Comparison of ENCODE assay signal across 8 cellular contexts in genomic region chr22:37244114-37244921, GRCh38. TPM values are rescaled to one million over a fixed set of nuclear protein-coding genes. Genes with fewer than 3 reads are reported as not detected.
DNase-seq lines count a peak whose midpoint lies in the region; ATAC-seq and TF ChIP-seq lines count a peak whose summit lies in the region.

Gene RAC2, minus strand, starts transcription at chr22:37244269. Its CDS starts 121 bp downstream, at chr22:37244148.

- H3K9me2 ChIP-seq in GM23248 (ENCODE audit: insufficient read depth), result no peaks in the 10 kb centered on the region

- no peaks in the 10 kb centered on the region for H3K79me2 ChIP-seq in GM23248 (ENCODE audit: insufficient read depth)

- H3F3A ChIP-seq in GM23248 (ENCODE audit: insufficient read depth), result no peaks in the 10 kb centered on the region

- H3K36me3 Mint-ChIP-seq in activated CD8-positive, alpha-beta T cell treated with anti-CD3 and anti-CD28 coated beads, Interleukin-2, amount 10 ng/mL, durations not matched to agents 7 days and 5 days (ENCODE audit: low read depth), result peaks cover 47% of the 10 kb centered on the region
- no peaks in the 10 kb centered on the region for H3K36me3 Mint-ChIP-seq in endodermal cell (ENCODE audit: low read depth)
- H3K36me3 Mint-ChIP-seq in naive thymus-derived CD4-positive, alpha-beta T cell, result peaks cover 9 to 33% (median 16%) of the 10 kb centered on the region in 5 donors

- H3K4me1 ChIP-seq in GM23248 (ENCODE audit: insufficient read depth), result peaks cover 11% of the 10 kb centered on the region
- peaks cover 5% of the 10 kb centered on the region for H3K4me1 ChIP-seq in endodermal cell (ENCODE audit: control insufficient read depth, insufficient read depth, low read length)
- H3K4me1 ChIP-seq in naive thymus-derived CD4-positive, alpha-beta T cell (ENCODE audit: control insufficient read depth in 2 of 2, insufficient read depth in 2 of 2, low read length in 2 of 2), result peaks cover 42 to 43% of the 10 kb centered on the region in 2 donors
- H3K4me1 ChIP-seq in stomach, result peaks cover 0 to 51% (median 16%) of the 10 kb centered on the region in 4 donors

- peaks cover 45% of the 10 kb centered on the region for H3K4me1 Mint-ChIP-seq in activated CD8-positive, alpha-beta T cell treated with anti-CD3 and anti-CD28 coated beads, Interleukin-2, amount 10 ng/mL, durations not matched to agents 7 days and 5 days (ENCODE audit: low read depth)
- peaks cover 8% of the 10 kb centered on the region for H3K4me1 Mint-ChIP-seq in endodermal cell
- H3K4me1 Mint-ChIP-seq in naive thymus-derived CD4-positive, alpha-beta T cell, result peaks cover 33 to 54% (median 50%) of the 10 kb centered on the region in 7 donors

- intact Hi-C loops in naive thymus-derived CD4-positive, alpha-beta T cell (cut with micrococcal nuclease), result loop anchor here (1.0 to 5.0 kb wide), 8 partner anchors 15 to 503 kb away; partner anchors contain the start of genes GGA1 (in 2 of the 2) and IL2RB (in 1 of the 2)
- intact Hi-C loops in stomach (cut with DNase I; ENCODE audit: low total_unique reads), result no loop called here

- H3K27ac ChIP-seq in GM23248 (no peak within 1 kb of the TSS), endodermal cell (ENCODE audit: low read depth, low read length) (no peak within 1 kb of the TSS), stomach (peak within 1 kb of the TSS; percentile 19 to 85 (median 67))
- H3K27ac ChIP-seq in naive thymus-derived CD4-positive, alpha-beta T cell (ENCODE audit: low read depth, low read length), result peak within 1 kb of the TSS; percentile 86

- no peaks in the 10 kb centered on the region for H4K20me1 ChIP-seq in GM23248 (ENCODE audit: insufficient read depth)

- no peak for TF ChIP-seq POLR2A in stomach (IDR thresholded peaks at IDR 0.05)

- DNase-seq in EL (peak; percentile 81), GM23248 (peak; percentile 73), NCI-H2171 treated with DMSO at 0.1 percent for 48 hours (lab: John Stamatoyannopoulos, UW) (peak; percentile 53), endodermal cell (peak; percentile 82), stomach (peak; percentile 78)
- peak; percentile 98 for DNase-seq in activated CD8-positive, alpha-beta T cell treated with anti-CD3 and anti-CD28 coated beads, Interleukin-2, amount 10 ng/mL, durations not matched to agents 7 days and 5 days
- peak; percentile 62 to 89 (median 76) for DNase-seq in naive thymus-derived CD4-positive, alpha-beta T cell

- POLR2A ChIA-PET in activated CD8-positive, alpha-beta T cell treated with anti-CD3 and anti-CD28 coated beads, Interleukin-2, amount 10 ng/mL, durations not matched to agents 7 days and 5 days (lab: Charles Lee), result interaction anchor here (0.6 to 9.5 kb wide), 29 partner anchors 8 to 712 kb away, joined by 3 to 278 read pairs (median 6); partner anchors contain the start of genes CYTH4, IL2RB and MFNG
- POLR2A ChIA-PET in naive thymus-derived CD4-positive, alpha-beta T cell (lab: Charles Lee), result interaction anchor here (0.8 to 10.8 kb wide), 18 partner anchors 8 to 322 kb away, joined by 3 to 335 read pairs (median 6); partner anchors contain the start of gene MFNG

- H3K9ac ChIP-seq in GM23248 (peak within 1 kb of the TSS; percentile 63), endodermal cell (ENCODE audit: extremely low read depth, low read length, poor library complexity, severe bottlenecking) (no peak within 1 kb of the TSS)

- H3K9me3 ChIP-seq in GM23248 (ENCODE audit: low read depth) (no peaks in the 10 kb centered on the region), endodermal cell (ENCODE audit: control insufficient read depth, low read length) (no peaks in the 10 kb centered on the region), stomach (no peaks in the 10 kb centered on the region)
- H3K9me3 ChIP-seq in naive thymus-derived CD4-positive, alpha-beta T cell (ENCODE audit: control insufficient read depth in 2 of 3, low read length in 3 of 3), result no peaks in the 10 kb centered on the region

- CTCF ChIA-PET in activated CD8-positive, alpha-beta T cell treated with anti-CD3 and anti-CD28 coated beads, Interleukin-2, amount 10 ng/mL, durations not matched to agents 7 days and 5 days (lab: Charles Lee), result interaction anchor here (0.6 to 10.2 kb wide), 21 partner anchors 14 to 322 kb away, joined by 3 to 195 read pairs (median 4); no protein-coding TSS in a partner anchor
- CTCF ChIA-PET in naive thymus-derived CD4-positive, alpha-beta T cell (lab: Charles Lee), result interaction anchor here (0.6 to 10.3 kb wide), 14 partner anchors 8 to 408 kb away, joined by 3 to 184 read pairs (median 4); no protein-coding TSS in a partner anchor

- H3K4me3 ChIP-seq in GM23248, result peak within 1 kb of the TSS; percentile 73
- H3K4me3 ChIP-seq in endodermal cell (ENCODE audit: low read length), result no peak within 1 kb of the TSS
- H3K4me3 ChIP-seq in naive thymus-derived CD4-positive, alpha-beta T cell (ENCODE audit: low read length), result peak within 1 kb of the TSS; percentile 90
- H3K4me3 ChIP-seq in stomach, result peak within 1 kb of the TSS; percentile 35 to 49 (median 44)

- no peak for TF ChIP-seq EP300 in stomach (IDR thresholded peaks at IDR 0.05)

- peak within 1 kb of the TSS; percentile 99 for H3K4me3 Mint-ChIP-seq in activated CD8-positive, alpha-beta T cell treated with anti-CD3 and anti-CD28 coated beads, Interleukin-2, amount 10 ng/mL, durations not matched to agents 7 days and 5 days
- H3K4me3 Mint-ChIP-seq in endodermal cell, result peak within 1 kb of the TSS; percentile 30
- H3K4me3 Mint-ChIP-seq in naive thymus-derived CD4-positive, alpha-beta T cell, result peak within 1 kb of the TSS; percentile 86 to 99 (median 98)

- H3K27me3 ChIP-seq in GM23248 (replicated peaks; ENCODE audit: insufficient read depth) (no peaks in the 10 kb centered on the region), endodermal cell (ENCODE audit: control insufficient read depth, insufficient read depth, low read length, poor library complexity, severe bottlenecking) (no peaks in the 10 kb centered on the region), stomach (peaks cover 5 to 59% (median 11%) of the 10 kb centered on the region in 3 donors)
- no peaks in the 10 kb centered on the region for H3K27me3 ChIP-seq in naive thymus-derived CD4-positive, alpha-beta T cell (ENCODE audit: control insufficient read depth in 2 of 2, insufficient read depth in 2 of 2, low read length in 2 of 2)

- peak; percentile 62 for ATAC-seq in activated CD8-positive, alpha-beta T cell treated with anti-CD3 and anti-CD28 coated beads, Interleukin-2, amount 10 ng/mL, durations not matched to agents 7 days and 5 days
- ATAC-seq in naive thymus-derived CD4-positive, alpha-beta T cell, result peak; percentile 76
- ATAC-seq in GM18867 (IDR thresholded peaks at IDR 0.05; ENCODE audit: unreplicated experiment), result no peak

- no peaks in the 10 kb centered on the region for H3K27me3 Mint-ChIP-seq in activated CD8-positive, alpha-beta T cell treated with anti-CD3 and anti-CD28 coated beads, Interleukin-2, amount 10 ng/mL, durations not matched to agents 7 days and 5 days (ENCODE audit: low read depth)
- H3K27me3 Mint-ChIP-seq in endodermal cell (ENCODE audit: insufficient read depth), result peaks cover 1% of the 10 kb centered on the region
- H3K27me3 Mint-ChIP-seq in naive thymus-derived CD4-positive, alpha-beta T cell, result no peaks in the 10 kb centered on the region

- peak within 1 kb of the TSS; percentile 99 for H3K27ac Mint-ChIP-seq in activated CD8-positive, alpha-beta T cell treated with anti-CD3 and anti-CD28 coated beads, Interleukin-2, amount 10 ng/mL, durations not matched to agents 7 days and 5 days
- H3K27ac Mint-ChIP-seq in endodermal cell, result no peak within 1 kb of the TSS
- peak within 1 kb of the TSS; percentile 89 to 99 (median 97) for H3K27ac Mint-ChIP-seq in naive thymus-derived CD4-positive, alpha-beta T cell

- peak within 1 kb of the TSS; percentile 86 for H3K4me2 ChIP-seq in GM23248 (ENCODE audit: unreplicated experiment)

- 18 to 20% methylated on average over 21 to 23 of the region's 23 CpGs for WGBS in GM23248 (ENCODE audit: low coverage in 1 of 2, low lambda C conversion rate in 2 of 2, missing lambda C conversion rate in 2 of 2), 2 experiments
- 69 to 70% methylated on average over 5 to 23 of the region's 23 CpGs for WGBS in endodermal cell (ENCODE audit: insufficient coverage in 1 of 2, insufficient read length in 1 of 2), 2 experiments
- WGBS in stomach, 5 donors, result 13 to 50% (median 16%) methylated on average over 5 to 23 of the region's 23 CpGs

- H3K36me3 ChIP-seq in GM23248 (ENCODE audit: low read depth) (no peaks in the 10 kb centered on the region), endodermal cell (ENCODE audit: control insufficient read depth, insufficient read depth, low read length) (no peaks in the 10 kb centered on the region), stomach (no peaks in the 10 kb centered on the region)
- peaks cover 14 to 26% (median 15%) of the 10 kb centered on the region in 3 experiments for H3K36me3 ChIP-seq in naive thymus-derived CD4-positive, alpha-beta T cell (ENCODE audit: control insufficient read depth in 2 of 3, insufficient read depth in 3 of 3, low read length in 3 of 3)

- in situ Hi-C loops in GM23248 (cut with MboI), result no loop called here

- H3K9me3 Mint-ChIP-seq in activated CD8-positive, alpha-beta T cell treated with anti-CD3 and anti-CD28 coated beads, Interleukin-2, amount 10 ng/mL, durations not matched to agents 7 days and 5 days (ENCODE audit: insufficient read depth), result no peaks in the 10 kb centered on the region
- no peaks in the 10 kb centered on the region for H3K9me3 Mint-ChIP-seq in endodermal cell
- no peaks in the 10 kb centered on the region for H3K9me3 Mint-ChIP-seq in naive thymus-derived CD4-positive, alpha-beta T cell

- TF ChIP-seq CTCF in endodermal cell (conservative IDR thresholded peaks at IDR 0.05) (no peak), stomach (IDR thresholded peaks at IDR 0.05) (no peak)

- H2AFZ ChIP-seq in GM23248, result peak within 1 kb of the TSS; percentile 80

RNA-seq across cellular contexts. Expression of gene RAC2, which starts in this region (rescaled TPM):
- 32.8 and 35.1 TPM in 2 replicates for total RNA-seq in GM23248 (2014; rRNA removed; shearing (Covaris generic))
- polyA plus RNA-seq in GM23248 (2016; fragmentation: Nextera tagmentation; extraction: Ambion mirVana) (34.9 and 36.3 TPM in 2 replicates), stomach (10 to 100 TPM; 17.6 to 23.8 (median 22.8) TPM)
- 1,000 to 10,000 TPM; 1,167 to 1,252 TPM for total RNA-seq in activated CD8-positive, alpha-beta T cell treated with anti-CD3 and anti-CD28 coated beads, Interleukin-2, amount 10 ng/mL, durations not matched to agents 7 days and 5 days
- total RNA-seq in endodermal cell (1 to 10 TPM; 4.5 to 5.6 TPM), stomach (10 to 100 TPM in 3 of 5 donors, 1 to 10 TPM in 2; 1.8 to 50.4 (median 14.2) TPM)
- 2.0 TPM for polyA plus RNA-seq in endodermal cell (2013, experiment 1 of 2)
- polyA plus RNA-seq in endodermal cell (2013, experiment 2 of 2), result 1.8 TPM
- 100 to 1,000 TPM; 263 to 886 (median 301) TPM for total RNA-seq in naive thymus-derived CD4-positive, alpha-beta T cell
- 100 to 1,000 TPM; 838 to 852 TPM for polyA plus RNA-seq in naive thymus-derived CD4-positive, alpha-beta T cell

Comparison
In these comparisons a context has a peak if more than half of its experiments do, and no peak if none do; other contexts are left out.
1. RNA of gene RAC2 (polyA plus RNA-seq): 838 to 852 TPM in naive thymus-derived CD4-positive, alpha-beta T cell; 34.9 to 36.3 TPM in GM23248 and 17.6 to 23.8 TPM in stomach; every median in the first group is over 10 times any median in the second.
2. H3K27ac ChIP-seq: peak in naive thymus-derived CD4-positive, alpha-beta T cell (single experiment) and stomach (5 of 5); none in GM23248 (single experiment) and endodermal cell (single experiment).
3. H3K4me3 Mint-ChIP-seq: peak in every context shown above with its lines; median percentile 99 in activated CD8-positive, alpha-beta T cell treated with anti-CD3 and anti-CD28 coated beads, Interleukin-2, amount 10 ng/mL, durations not matched to agents 7 days and 5 days; 98 in naive thymus-derived CD4-positive, alpha-beta T cell; 30 in endodermal cell.
4. Peak in every context shown above with its lines, with median percentiles within 50 percentile points of each other: DNase-seq.